12 cellular contexts compared by ENCODE assay signal in genomic region chr17:954431-955164, GRCh38. TPM values are rescaled to one million over a fixed set of nuclear protein-coding genes. Genes with fewer than 3 reads are reported as not detected.
A peak's percentile ranks its signal among the peaks of the same experiment; 100 is the strongest.
DNase-seq lines count a peak whose midpoint lies in the region; ATAC-seq and TF ChIP-seq lines count a peak whose summit lies in the region.
"Had no signal": no experiment of that assay in that cellular context is flagged by ENCODE, and none has a peak within 500 bp of the region (broad histone marks: within the 10 kb centered on the region; RNA-seq: fewer than 3 reads in every experiment).

No MANE protein-coding gene starts in this region.

- peaks cover 49% of the 10 kb centered on the region for H3K4me1 Mint-ChIP-seq in WTC11
- H3K4me1 Mint-ChIP-seq: activated naive CD8-positive, alpha-beta T cell treated with anti-CD3 and anti-CD28 coated beads for 36 hours had no signal

- H3K27me3 ChIP-seq in rectal smooth muscle tissue (ENCODE audit: control insufficient read depth, insufficient read depth, low read length) (peaks cover 3% of the 10 kb centered on the region), MM.1S (replicated peaks; ENCODE audit: insufficient read depth, low read length) (peaks cover 82% of the 10 kb centered on the region)

- H3K9me3 ChIP-seq in MM.1S (replicated peaks; ENCODE audit: insufficient read depth, low read length), result no peaks in the 10 kb centered on the region

- H3K27me3 Mint-ChIP-seq in WTC11 (ENCODE audit: low read depth), result no peaks in the 10 kb centered on the region

- H3K27ac ChIP-seq in rectal smooth muscle tissue (ENCODE audit: low read depth, low read length) (peak overlapping the region; percentile 77), MM.1S (ENCODE audit: low read length) (no peak overlapping the region)
- H3K27ac ChIP-seq: HL-60, PC-9 had no signal

- no peak overlapping the region for H3K4me3 Mint-ChIP-seq in WTC11
- H3K4me3 Mint-ChIP-seq: activated naive CD8-positive, alpha-beta T cell treated with anti-CD3 and anti-CD28 coated beads for 36 hours had no signal

- CTCF ChIA-PET in WTC11 (lab: Charles Lee), result interaction anchor here (0.9 kb wide), 1 partner anchor 26 kb away, joined by 3 read pairs; no protein-coding TSS in a partner anchor

- H3K36me3 ChIP-seq in rectal smooth muscle tissue (ENCODE audit: control insufficient read depth, insufficient read depth, low read length) (no peaks in the 10 kb centered on the region), MM.1S (replicated peaks; ENCODE audit: insufficient read depth, low read length) (no peaks in the 10 kb centered on the region)

- DNase-seq in EL (peak; percentile 50), WTC11 (ENCODE audit: low spot score) (no peak), left cardiac atrium (no peak), SW480 (ENCODE audit: low spot score) (no peak), MM.1S (no peak), NCI-H524 (lab: John Stamatoyannopoulos, UW) (no peak)
- DNase-seq: activated naive CD8-positive, alpha-beta T cell treated with anti-CD3 and anti-CD28 coated beads for 36 hours; NCI-H1436 treated with DMSO at 0.1 percent for 48 hours; PC-9 had no signal

- H3K9me2 ChIP-seq in MM.1S (replicated peaks; ENCODE audit: insufficient read depth, low read length), result no peaks in the 10 kb centered on the region

- H3K9ac ChIP-seq in rectal smooth muscle tissue (ENCODE audit: low read length) (no peak overlapping the region), MM.1S (ENCODE audit: low read length) (no peak overlapping the region)

- TF ChIP-seq CTCF in WTC11 (IDR thresholded peaks at IDR 0.05), result no peak
- TF ChIP-seq CTCF in MM.1S (IDR thresholded peaks at IDR 0.05; ENCODE audit: low read length), result no peak

- peaks cover 12% of the 10 kb centered on the region for H3K36me3 Mint-ChIP-seq in WTC11
- H3K36me3 Mint-ChIP-seq: activated naive CD8-positive, alpha-beta T cell treated with anti-CD3 and anti-CD28 coated beads for 36 hours had no signal

- no peaks in the 10 kb centered on the region for H3K79me2 ChIP-seq in MM.1S (ENCODE audit: low read length)

- H3K4me3 ChIP-seq in rectal smooth muscle tissue (ENCODE audit: low read length), result no peak overlapping the region
- no peak overlapping the region for H3K4me3 ChIP-seq in MM.1S (ENCODE audit: low read length)
- H3K4me3 ChIP-seq: PC-9 had no signal

- H3K4me1 ChIP-seq in rectal smooth muscle tissue (ENCODE audit: control insufficient read depth, insufficient read depth, low read length) (peaks cover 32% of the 10 kb centered on the region), MM.1S (ENCODE audit: low read length) (no peaks in the 10 kb centered on the region)

- no peak overlapping the region for H3K4me2 ChIP-seq in MM.1S (ENCODE audit: low read depth, low read length)
- H3K4me2 ChIP-seq: PC-9 had no signal

- peak overlapping the region; percentile 97 for H3K27ac Mint-ChIP-seq in WTC11
- H3K27ac Mint-ChIP-seq: activated naive CD8-positive, alpha-beta T cell treated with anti-CD3 and anti-CD28 coated beads for 36 hours had no signal

- ATAC-seq in WTC11 (no peak), left cardiac atrium (peak; percentile 9 to 30), HG02642 (IDR thresholded peaks at IDR 0.05; ENCODE audit: poor library complexity, unreplicated experiment) (no peak)

- intact Hi-C loops in left cardiac atrium (cut with DNase I), result no loop called here

- H4K20me1 ChIP-seq in MM.1S (ENCODE audit: insufficient read depth, low read length), result no peaks in the 10 kb centered on the region

- POLR2A ChIA-PET in WTC11 (lab: Charles Lee), result no interaction called here

- H3K9me3 Mint-ChIP-seq in WTC11, result no peaks in the 10 kb centered on the region
- H3K9me3 Mint-ChIP-seq: activated naive CD8-positive, alpha-beta T cell treated with anti-CD3 and anti-CD28 coated beads for 36 hours had no signal

- no peaks in the 10 kb centered on the region for H3F3A ChIP-seq in MM.1S (ENCODE audit: insufficient read depth, low read length)

- H2AFZ ChIP-seq in MM.1S (ENCODE audit: low read length), result no peak overlapping the region
- H2AFZ ChIP-seq: PC-9 had no signal

TF ChIP-seq in WTC11, 78 proteins besides CTCF, POLR2A, EP300 and RAD21:
- TF ChIP-seq CREM (CRISPR knock-in tag; IDR thresholded peaks at IDR 0.05) (no peak), ZNF121 (CRISPR knock-in tag; IDR thresholded peaks at IDR 0.05) (peak; percentile 60; the same call in 1 of the 2 replicates)
TF ChIP-seq in WTC11: peak in this region for 1.

RNA-seq across cellular contexts. Expression of gene NXN, which starts 25.0 kb away (rescaled TPM):
- 96.8 to 100 TPM (median 98.7 TPM) in 3 replicates for total RNA-seq in WTC11 (2021)
- total RNA-seq in left cardiac atrium, result 10 to 100 TPM; 16.7 to 20.8 TPM

RNA-seq across cellular contexts. Expression of gene TIMM22, which starts 42.3 kb away (rescaled TPM):
- total RNA-seq in WTC11 (2021), result 17.2 to 18.0 TPM (median 17.4 TPM) in 3 replicates
- 10 to 100 TPM; 13.2 to 15.6 TPM for total RNA-seq in left cardiac atrium

Comparison
In these comparisons a context has a peak if more than half of its experiments do, and no peak if none do; other contexts are left out.
1. ATAC-seq: peak in left cardiac atrium (2 of 2); none in WTC11 (single experiment) and HG02642 (single experiment).